In genomic region chr5:77006124-77006523, GRCh38 we compare ENCODE assay signal across 10 cellular contexts. TPM values are rescaled to one million over a fixed set of nuclear protein-coding genes. Genes with fewer than 3 reads are reported as not detected.
"Had no signal": no experiment of that assay in that cellular context is flagged by ENCODE, and none has a peak within 500 bp of the region (broad histone marks: within the 10 kb centered on the region; RNA-seq: fewer than 3 reads in every experiment).

No MANE protein-coding gene starts in this region.

- H3K36me3 ChIP-seq: HAP-1 had no signal

- ATAC-seq: HCT116, HepG2 had no signal

- H3K4me3 Mint-ChIP-seq: HFFc6, IgD-negative memory B cell had no signal

- DNase-seq: GM23248, GOT3, H7, HFFc6 had no signal

- H3K27ac Mint-ChIP-seq: HFFc6, IgD-negative memory B cell had no signal

- H3K9me3 ChIP-seq: HAP-1 had no signal

- H3K4me3 ChIP-seq: GM23248, HAP-1 had no signal

- H3K4me1 ChIP-seq: HAP-1 had no signal

- H3K27ac ChIP-seq: GM23248, HL-60 had no signal

RNA-seq across cellular contexts. Expression of gene CRHBP, which starts 53.3 kb away (rescaled TPM):
- total RNA-seq: GM23248, H4, HepG2, HFFc6 had no signal
- polyA plus RNA-seq: GM23248, HepG2, IgD-negative memory B cell had no signal
